ENCODE assay signal across 22 cellular contexts in genomic region chr12:67994046-67994445, GRCh38. TPM values are rescaled to one million over a fixed set of nuclear protein-coding genes. Genes with fewer than 3 reads are reported as not detected.
DNase-seq lines count a peak whose midpoint lies in the region; ATAC-seq and TF ChIP-seq lines count a peak whose summit lies in the region.
"Had no signal": no experiment of that assay in that cellular context is flagged by ENCODE, and none has a peak within 500 bp of the region (broad histone marks: within the 10 kb centered on the region; RNA-seq: fewer than 3 reads in every experiment).

No MANE protein-coding gene starts in this region.

- H3K9me3 Mint-ChIP-seq in stimulated activated naive CD8-positive, alpha-beta T cell treated with anti-CD3 and anti-CD28 coated beads, Interleukin-15, Interleukin-2, amounts not matched to agents 100 ng/mL and 50 ng/mL, for 24 hours = peaks cover 7% of the 10 kb centered on the region
- H3K9me3 Mint-ChIP-seq in chondrocyte (ENCODE audit: low read depth) = no peaks in the 10 kb centered on the region

- no peaks in the 10 kb centered on the region for H3K27me3 ChIP-seq in MM.1S (replicated peaks; ENCODE audit: insufficient read depth, low read length)
- no peaks in the 10 kb centered on the region for H3K27me3 ChIP-seq in WERI-Rb-1 (ENCODE audit: insufficient read depth, low read depth, severe bottlenecking)
- no peaks in the 10 kb centered on the region for H3K27me3 ChIP-seq in breast epithelium

- no peak for DNase-seq in stimulated activated naive CD8-positive, alpha-beta T cell treated with anti-CD3 and anti-CD28 coated beads, Interleukin-15, Interleukin-2, amounts not matched to agents 100 U/mL and 50 U/mL, for 24 hours
- no peak for DNase-seq in MM.1S
- DNase-seq in WERI-Rb-1 = no peak
- no peak for DNase-seq in chondrocyte (ENCODE audit: low spot score)
- no peak for DNase-seq in NCI-H1092 (lab: John Stamatoyannopoulos, UW)
- no peak for DNase-seq in breast epithelium (ENCODE audit: low spot score in 2 of 2)
- DNase-seq: AML-193; CD4-positive, alpha-beta memory T cell; HCEC 1CT; MV-4-11; NCI-H146; NCI-H2107; NCI-H226; NCI-H526 treated with DMSO at 0.1 percent for 48 hours; SIG-M5 had no signal

- no peak for ATAC-seq in stimulated activated naive CD8-positive, alpha-beta T cell treated with anti-CD3 and anti-CD28 coated beads, Interleukin-15, Interleukin-2, amounts not matched to agents 100 U/mL and 50 U/mL, for 24 hours

- peaks cover 20% of the 10 kb centered on the region for H3K36me3 ChIP-seq in MM.1S (replicated peaks; ENCODE audit: insufficient read depth, low read length)
- no peaks in the 10 kb centered on the region for H3K36me3 ChIP-seq in WERI-Rb-1
- H3K36me3 ChIP-seq in breast epithelium = no peaks in the 10 kb centered on the region

- no peak overlapping the region for H3K4me3 Mint-ChIP-seq in stimulated activated naive CD8-positive, alpha-beta T cell treated with anti-CD3 and anti-CD28 coated beads, Interleukin-15, Interleukin-2, amounts not matched to agents 100 ng/mL and 50 ng/mL, for 24 hours
- no peak overlapping the region for H3K4me3 Mint-ChIP-seq in chondrocyte (ENCODE audit: unreplicated experiment)
- H3K4me3 Mint-ChIP-seq: IgD-negative memory B cell had no signal

- H2AFZ ChIP-seq in MM.1S (ENCODE audit: low read length) = no peak overlapping the region

- peaks cover 17% of the 10 kb centered on the region for H4K20me1 ChIP-seq in MM.1S (ENCODE audit: insufficient read depth, low read length)

- H3K27me3 Mint-ChIP-seq in stimulated activated naive CD8-positive, alpha-beta T cell treated with anti-CD3 and anti-CD28 coated beads, Interleukin-15, Interleukin-2, amounts not matched to agents 100 ng/mL and 50 ng/mL, for 24 hours = no peaks in the 10 kb centered on the region
- no peaks in the 10 kb centered on the region for H3K27me3 Mint-ChIP-seq in chondrocyte (ENCODE audit: low read depth)
- H3K27me3 Mint-ChIP-seq: CD4-positive, alpha-beta memory T cell; IgD-negative memory B cell had no signal

- peaks cover 42% of the 10 kb centered on the region for H3K4me1 Mint-ChIP-seq in stimulated activated naive CD8-positive, alpha-beta T cell treated with anti-CD3 and anti-CD28 coated beads, Interleukin-15, Interleukin-2, amounts not matched to agents 100 ng/mL and 50 ng/mL, for 24 hours (ENCODE audit: low read depth)
- H3K4me1 Mint-ChIP-seq in chondrocyte (ENCODE audit: low read depth) = peaks cover 5% of the 10 kb centered on the region

- H3K36me3 Mint-ChIP-seq in stimulated activated naive CD8-positive, alpha-beta T cell treated with anti-CD3 and anti-CD28 coated beads, Interleukin-15, Interleukin-2, amounts not matched to agents 100 ng/mL and 50 ng/mL, for 24 hours (ENCODE audit: low read depth) = no peaks in the 10 kb centered on the region
- H3K36me3 Mint-ChIP-seq in chondrocyte (ENCODE audit: low read depth) = no peaks in the 10 kb centered on the region

- TF ChIP-seq CTCF in MM.1S (IDR thresholded peaks at IDR 0.05; ENCODE audit: low read length) (peak; percentile 24), WERI-Rb-1 (IDR thresholded peaks at IDR 0.05; ENCODE audit: low read depth, low read length) (peak; percentile 18; the same call in 1 of the 2 replicates), chondrocyte (IDR thresholded peaks at IDR 0.05) (no peak), breast epithelium (IDR thresholded peaks at IDR 0.05) (no peak)

- no peaks in the 10 kb centered on the region for H3K9me2 ChIP-seq in MM.1S (replicated peaks; ENCODE audit: insufficient read depth, low read length)

- H3K4me1 ChIP-seq in MM.1S (ENCODE audit: low read length) = peaks cover 37% of the 10 kb centered on the region
- no peaks in the 10 kb centered on the region for H3K4me1 ChIP-seq in breast epithelium

- peak overlapping the region; percentile 66 for H3K27ac Mint-ChIP-seq in stimulated activated naive CD8-positive, alpha-beta T cell treated with anti-CD3 and anti-CD28 coated beads, Interleukin-15, Interleukin-2, amounts not matched to agents 100 ng/mL and 50 ng/mL, for 24 hours
- H3K27ac Mint-ChIP-seq in chondrocyte (ENCODE audit: unreplicated experiment) = no peak overlapping the region

- no peak overlapping the region for H3K27ac ChIP-seq in MM.1S (ENCODE audit: low read length)
- H3K27ac ChIP-seq in WERI-Rb-1 = no peak overlapping the region
- H3K27ac ChIP-seq in breast epithelium = no peak overlapping the region

- H3K79me2 ChIP-seq in MM.1S (ENCODE audit: low read length) = peaks cover 96% of the 10 kb centered on the region

- no peak for TF ChIP-seq POLR2A in breast epithelium (IDR thresholded peaks at IDR 0.05)

- intact Hi-C loops in breast epithelium (cut with DNase I; ENCODE audit: low total_unique reads) = no loop called here

- H3K4me3 ChIP-seq in MM.1S (ENCODE audit: low read length) (peak overlapping the region; percentile 0; the same call in 1 of the 2 replicates), WERI-Rb-1 (ENCODE audit: low read depth, low read length) (no peak overlapping the region), breast epithelium (no peak overlapping the region)

- H3K9me3 ChIP-seq in MM.1S (replicated peaks; ENCODE audit: insufficient read depth, low read length) (no peaks in the 10 kb centered on the region), WERI-Rb-1 (ENCODE audit: severe bottlenecking) (no peaks in the 10 kb centered on the region), breast epithelium (no peaks in the 10 kb centered on the region)

- peaks cover 32% of the 10 kb centered on the region for H3F3A ChIP-seq in MM.1S (ENCODE audit: insufficient read depth, low read length)

- H3K4me2 ChIP-seq in MM.1S (ENCODE audit: low read depth, low read length) = peak overlapping the region; percentile 84; the same call in 1 of the 2 replicates

- H3K9ac ChIP-seq in MM.1S (ENCODE audit: low read length) = no peak overlapping the region

RNA-seq across cellular contexts. Expression of gene IFNG-AS1, which starts 4.8 kb away (rescaled TPM):
- total RNA-seq in chondrocyte (0.18 to 0.20 TPM in 2 of 3 replicates, not detected in the other), breast epithelium (under 1 TPM in 1 of 3 donors, not detected in 2; 0.16 TPM)
- total RNA-seq: A673, Daoy, HT1080, LHCN-M2, RPMI7951 had no signal

Comparison
In these comparisons a context has a peak if more than half of its experiments do, and no peak if none do; other contexts are left out.
1. CTCF ChIP-seq: peak in MM.1S (single experiment) and WERI-Rb-1 (single experiment); none in chondrocyte (single experiment) and breast epithelium (0 of 3).